ENCODE assay signal across 18 cellular contexts in genomic region chr12:22037952-22038351, GRCh38. TPM values are rescaled to one million over a fixed set of nuclear protein-coding genes. Genes with fewer than 3 reads are reported as not detected.
DNase-seq lines count a peak whose midpoint lies in the region; ATAC-seq lines count a peak whose summit lies in the region.
"Had no signal": no experiment of that assay in that cellular context is flagged by ENCODE, and none has a peak within 500 bp of the region (broad histone marks: within the 10 kb centered on the region; RNA-seq: fewer than 3 reads in every experiment).

No MANE protein-coding gene starts in this region.

- H3K27me3 Mint-ChIP-seq in activated CD8-positive, alpha-beta T cell treated with anti-CD3 and anti-CD28 coated beads, Interleukin-2, amount 10 ng/mL, durations not matched to agents 7 days and 5 days (ENCODE audit: low read depth) = peaks cover 7% of the 10 kb centered on the region

- no peaks in the 10 kb centered on the region for H3K36me3 Mint-ChIP-seq in activated CD8-positive, alpha-beta T cell treated with anti-CD3 and anti-CD28 coated beads, Interleukin-2, amount 10 ng/mL, durations not matched to agents 7 days and 5 days (ENCODE audit: low read depth)

- intact Hi-C loops in cardiac septum (cut with DNase I) = no loop called here

- H3K4me3 Mint-ChIP-seq in activated CD8-positive, alpha-beta T cell treated with anti-CD3 and anti-CD28 coated beads, Interleukin-2, amount 10 ng/mL, durations not matched to agents 7 days and 5 days = no peak overlapping the region
- H3K4me3 Mint-ChIP-seq: GM23338 had no signal

- H3K4me1 Mint-ChIP-seq in activated CD8-positive, alpha-beta T cell treated with anti-CD3 and anti-CD28 coated beads, Interleukin-2, amount 10 ng/mL, durations not matched to agents 7 days and 5 days (ENCODE audit: low read depth) = peaks cover 9% of the 10 kb centered on the region
- H3K4me1 Mint-ChIP-seq: GM23338 had no signal

- in situ Hi-C loops in KBM-7 (cut with MboI; ENCODE audit: low pct_unique_long_range_greater_than_20kb, low sequenced_read_pairs) = no loop called here

- DNase-seq in EL = peak; percentile 53
- DNase-seq in KBM-7 = peak; percentile 9
- peak; percentile 51 for DNase-seq in T1000 (lab: John Stamatoyannopoulos, UW)
- DNase-seq in islet precursor cell = peak; percentile 88
- DNase-seq in activated CD8-positive, alpha-beta T cell treated with anti-CD3 and anti-CD28 coated beads, Interleukin-2, amount 10 ng/mL, durations not matched to agents 7 days and 5 days = no peak
- DNase-seq in cardiac septum (ENCODE audit: low spot score) = no peak
- no peak for DNase-seq in NCI-H526 (lab: John Stamatoyannopoulos, UW)
- DNase-seq: AML-193, DMS79 treated with DMSO at 0.1 percent for 48 hours, GF-D8, NCI-H1417 treated with DMSO at 0.1 percent for 48 hours, NCI-H1930, NCI-H345, NCI-H69, SHP77 had no signal

- H3K27ac Mint-ChIP-seq in activated CD8-positive, alpha-beta T cell treated with anti-CD3 and anti-CD28 coated beads, Interleukin-2, amount 10 ng/mL, durations not matched to agents 7 days and 5 days = no peak overlapping the region
- H3K27ac Mint-ChIP-seq: GM23338 had no signal

- H3K9me3 Mint-ChIP-seq in activated CD8-positive, alpha-beta T cell treated with anti-CD3 and anti-CD28 coated beads, Interleukin-2, amount 10 ng/mL, durations not matched to agents 7 days and 5 days (ENCODE audit: insufficient read depth) = no peaks in the 10 kb centered on the region
- H3K9me3 Mint-ChIP-seq: GM23338 had no signal

- CTCF ChIA-PET in activated CD8-positive, alpha-beta T cell treated with anti-CD3 and anti-CD28 coated beads, Interleukin-2, amount 10 ng/mL, durations not matched to agents 7 days and 5 days (lab: Charles Lee) = no interaction called here

- POLR2A ChIA-PET in activated CD8-positive, alpha-beta T cell treated with anti-CD3 and anti-CD28 coated beads, Interleukin-2, amount 10 ng/mL, durations not matched to agents 7 days and 5 days (lab: Charles Lee) = no interaction called here

- ATAC-seq in activated CD8-positive, alpha-beta T cell treated with anti-CD3 and anti-CD28 coated beads, Interleukin-2, amount 10 ng/mL, durations not matched to agents 7 days and 5 days = no peak
- ATAC-seq: GM12878, GM23338, HCT116 had no signal

RNA-seq across cellular contexts. Expression of gene CMAS, which starts 8.1 kb away (rescaled TPM):
- total RNA-seq in activated CD8-positive, alpha-beta T cell treated with anti-CD3 and anti-CD28 coated beads, Interleukin-2, amount 10 ng/mL, durations not matched to agents 7 days and 5 days = 10 to 100 TPM; 31.6 to 34.1 TPM
- 39.3 TPM for total RNA-seq in cardiac septum

Comparison
In these comparisons a context has a peak if more than half of its experiments do, and no peak if none do; other contexts are left out.
1. DNase-seq: peak in EL (single experiment), KBM-7 (single experiment), T1000 (single experiment) and islet precursor cell (single experiment); none in activated CD8-positive, alpha-beta T cell treated with anti-CD3 and anti-CD28 coated beads, Interleukin-2, amount 10 ng/mL, durations not matched to agents 7 days and 5 days (single experiment), cardiac septum (single experiment) and NCI-H526 (0 of 2).